ENCODE assay signal across 17 cellular contexts in genomic region chr3:59836525-59836924, GRCh38.
"Had no signal": no experiment of that assay in that cellular context is flagged by ENCODE, and none has a peak within 500 bp of the region (broad histone marks: within the 10 kb centered on the region; RNA-seq: fewer than 3 reads in every experiment).

No MANE protein-coding gene starts in this region.

- ATAC-seq: foreskin keratinocyte, left lobe of liver, upper lobe of right lung had no signal

- DNase-seq: activated CD4-positive, alpha-beta memory T cell treated with anti-CD3 and anti-CD28 coated beads for 36 hours; activated CD4-positive, alpha-beta T cell treated with anti-CD3 and anti-CD28 coated beads for 4 hours; activated CD4-positive, CD25-positive, alpha-beta regulatory T cell; activated gamma-delta T cell treated with Interleukin-2 at 50 U/mL for 16 hours; anterior cingulate cortex; dermis blood vessel endothelial cell; effector CD8-positive, alpha-beta T cell; foreskin keratinocyte; kidney; ovary; stimulated activated CD4-positive, alpha-beta T cell treated with anti-CD3 and anti-CD28 coated beads, Interleukin-1b, Interleukin-23, amount 100 ng/mL, for 48 hours; substantia nigra; thyroid gland; upper lobe of right lung had no signal

- H3K4me1 ChIP-seq: foreskin keratinocyte, prostate gland, thyroid gland, upper lobe of right lung had no signal

- H3K9me3 ChIP-seq: neutrophil, ovary, prostate gland, thyroid gland, upper lobe of right lung had no signal

- H3K4me3 ChIP-seq: ovary, prostate gland, thyroid gland, upper lobe of right lung had no signal

- H3K27ac ChIP-seq: foreskin keratinocyte, neutrophil, ovary, prostate gland, thyroid gland, upper lobe of right lung had no signal

- H3K36me3 ChIP-seq: neutrophil, ovary, prostate gland, thyroid gland, upper lobe of right lung had no signal
